27 cellular contexts compared by ENCODE assay signal in genomic region chr7:1894906-1895663, GRCh38.
DNase-seq lines count a peak whose midpoint lies in the region; ATAC-seq lines count a peak whose summit lies in the region.
"Had no signal": no experiment of that assay in that cellular context is flagged by ENCODE, and none has a peak within 500 bp of the region (broad histone marks: within the 10 kb centered on the region; RNA-seq: fewer than 3 reads in every experiment).

No MANE protein-coding gene starts in this region.

- H3K9me3 Mint-ChIP-seq in activated CD4-positive, alpha-beta T cell treated with anti-CD3 and anti-CD28 coated beads, Interleukin-2, amount 10 ng/mL, durations not matched to agents 7 days and 5 days: no peaks in the 10 kb centered on the region
- no peaks in the 10 kb centered on the region for H3K9me3 Mint-ChIP-seq in activated CD4-positive, alpha-beta T cell treated with anti-CD3 and anti-CD28 coated beads, Interleukin-2, amount 10 ng/mL, durations not matched to agents 24 days and 14 days
- H3K9me3 Mint-ChIP-seq in CD4-positive, alpha-beta memory T cell: no peaks in the 10 kb centered on the region
- no peaks in the 10 kb centered on the region for H3K9me3 Mint-ChIP-seq in effector memory CD8-positive, alpha-beta T cell
- H3K9me3 Mint-ChIP-seq: activated naive CD4-positive, alpha-beta T cell treated with anti-CD3 and anti-CD28 coated beads, Interleukin-2, amount 50 U/mL, for 24 hours; activated T-helper 2 cell treated with anti-CD3 and anti-CD28 coated beads, Interferon-gamma antibody, Interleukin-2, Interleukin-4, amounts not matched to agents 10 μg/mL and 5 μg/mL and 100 μg/mL, durations not matched to agents 14 hours and 24 hours and 36 hours; neural crest cell; stimulated activated memory B cell treated with anti-CD40 and anti-IgM and Interleukin-4, amounts not matched to agents 10 μg/mL and 1 μg/mL and 100 μg/mL, for 72 hours had no signal

- H3K27ac ChIP-seq in CD4-positive, alpha-beta memory T cell (ENCODE audit: low read depth, low read length): no peak overlapping the region
- peak overlapping the region; percentile 65 for H3K27ac ChIP-seq in skeletal muscle tissue (ENCODE audit: low read depth, low read length)
- H3K27ac ChIP-seq: brain microvascular endothelial cell had no signal

- H3K36me3 ChIP-seq in CD4-positive, alpha-beta memory T cell (ENCODE audit: insufficient read depth, low read length): peaks cover 24% of the 10 kb centered on the region
- H3K36me3 ChIP-seq in skeletal muscle tissue (ENCODE audit: control insufficient read depth in 3 of 3, insufficient read depth in 3 of 3, low read length in 3 of 3): peaks cover 0 to 4% (median 2%) of the 10 kb centered on the region in 3 donors
- H3K36me3 ChIP-seq: brain microvascular endothelial cell had no signal

- H3K27me3 Mint-ChIP-seq in activated CD4-positive, alpha-beta T cell treated with anti-CD3 and anti-CD28 coated beads, Interleukin-2, amount 10 ng/mL, durations not matched to agents 7 days and 5 days: no peaks in the 10 kb centered on the region
- H3K27me3 Mint-ChIP-seq in activated CD4-positive, alpha-beta T cell treated with anti-CD3 and anti-CD28 coated beads, Interleukin-2, amount 10 ng/mL, durations not matched to agents 24 days and 14 days: no peaks in the 10 kb centered on the region
- no peaks in the 10 kb centered on the region for H3K27me3 Mint-ChIP-seq in CD4-positive, alpha-beta memory T cell
- H3K27me3 Mint-ChIP-seq in effector memory CD8-positive, alpha-beta T cell: no peaks in the 10 kb centered on the region
- H3K27me3 Mint-ChIP-seq: activated naive CD4-positive, alpha-beta T cell treated with anti-CD3 and anti-CD28 coated beads, Interleukin-2, amount 50 U/mL, for 24 hours; stimulated activated memory B cell treated with anti-CD40 and anti-IgM and Interleukin-4, amounts not matched to agents 10 μg/mL and 1 μg/mL and 100 μg/mL, for 72 hours had no signal

- peak overlapping the region; percentile 13 for H3K27ac Mint-ChIP-seq in activated CD4-positive, alpha-beta T cell treated with anti-CD3 and anti-CD28 coated beads, Interleukin-2, amount 10 ng/mL, durations not matched to agents 7 days and 5 days
- no peak overlapping the region for H3K27ac Mint-ChIP-seq in activated CD4-positive, alpha-beta T cell treated with anti-CD3 and anti-CD28 coated beads, Interleukin-2, amount 10 ng/mL, durations not matched to agents 24 days and 14 days
- peak overlapping the region in 4 of 7 donors; percentile 41 to 69 (median 64) for H3K27ac Mint-ChIP-seq in CD4-positive, alpha-beta memory T cell
- H3K27ac Mint-ChIP-seq in effector memory CD8-positive, alpha-beta T cell: peak overlapping the region; percentile 71 to 82
- H3K27ac Mint-ChIP-seq: activated naive CD4-positive, alpha-beta T cell treated with anti-CD3 and anti-CD28 coated beads, Interleukin-2, amount 50 U/mL, for 24 hours; activated T-helper 2 cell treated with anti-CD3 and anti-CD28 coated beads, Interferon-gamma antibody, Interleukin-2, Interleukin-4, amounts not matched to agents 10 μg/mL and 5 μg/mL and 100 μg/mL, durations not matched to agents 14 hours and 24 hours and 36 hours; stimulated activated memory B cell treated with anti-CD40 and anti-IgM and Interleukin-4, amounts not matched to agents 10 μg/mL and 1 μg/mL and 100 μg/mL, for 72 hours had no signal

- DNase-seq in activated CD4-positive, alpha-beta T cell treated with anti-CD3 and anti-CD28 coated beads, Interleukin-2, amount 10 ng/mL, durations not matched to agents 7 days and 5 days: no peak
- no peak for DNase-seq in activated CD4-positive, alpha-beta T cell treated with anti-CD3 and anti-CD28 coated beads, Interleukin-2, amount 10 ng/mL, durations not matched to agents 24 days and 14 days
- peak in 1 of 5 donors; percentile 10 for DNase-seq in CD4-positive, alpha-beta memory T cell
- no peak for DNase-seq in effector memory CD8-positive, alpha-beta T cell
- no peak for DNase-seq in cortex of kidney (lab: John Stamatoyannopoulos, UW)
- DNase-seq: 8988T; activated CD4-positive, alpha-beta T cell treated with anti-CD3 and anti-CD28 coated beads for 4 hours; activated CD8-positive, alpha-beta memory T cell treated with anti-CD3 and anti-CD28 coated beads for 24 hours; activated T-cell treated with anti-CD3 and anti-CD28 coated beads for 4 hours; amniotic stem cell; brain microvascular endothelial cell; left colon; mesenchymal stem cell; NCI-H146; NCI-H2107; NCI-H345; T-helper 9 cell; trophoblast cell had no signal

- intact Hi-C loops in activated CD4-positive, alpha-beta T cell treated with anti-CD3 and anti-CD28 coated beads, Interleukin-2, amount 10 ng/mL, durations not matched to agents 24 days and 14 days (cut with micrococcal nuclease): no loop called here
- intact Hi-C loops in CD4-positive, alpha-beta memory T cell (cut with micrococcal nuclease): no loop called here

- no peak overlapping the region for H3K4me3 ChIP-seq in CD4-positive, alpha-beta memory T cell (ENCODE audit: low read length in 2 of 2)
- H3K4me3 ChIP-seq in skeletal muscle tissue (ENCODE audit: low read length in 3 of 3): no peak overlapping the region

- H3K9me3 ChIP-seq in CD4-positive, alpha-beta memory T cell (ENCODE audit: control insufficient read depth in 1 of 2, low read length in 2 of 2): no peaks in the 10 kb centered on the region
- no peaks in the 10 kb centered on the region for H3K9me3 ChIP-seq in skeletal muscle tissue (ENCODE audit: control insufficient read depth in 3 of 3, low read length in 3 of 3)

- CTCF ChIA-PET in activated CD4-positive, alpha-beta T cell treated with anti-CD3 and anti-CD28 coated beads, Interleukin-2, amount 10 ng/mL, durations not matched to agents 7 days and 5 days (lab: Charles Lee): no interaction called here
- CTCF ChIA-PET in CD4-positive, alpha-beta memory T cell (lab: Charles Lee; ENCODE audit: partially characterized antibody): no interaction called here

- H3K4me1 Mint-ChIP-seq in activated CD4-positive, alpha-beta T cell treated with anti-CD3 and anti-CD28 coated beads, Interleukin-2, amount 10 ng/mL, durations not matched to agents 7 days and 5 days: peaks cover 15% of the 10 kb centered on the region
- H3K4me1 Mint-ChIP-seq in activated CD4-positive, alpha-beta T cell treated with anti-CD3 and anti-CD28 coated beads, Interleukin-2, amount 10 ng/mL, durations not matched to agents 24 days and 14 days: peaks cover 5% of the 10 kb centered on the region
- H3K4me1 Mint-ChIP-seq in CD4-positive, alpha-beta memory T cell: peaks cover 6 to 40% (median 6%) of the 10 kb centered on the region in 4 donors
- H3K4me1 Mint-ChIP-seq in effector memory CD8-positive, alpha-beta T cell (ENCODE audit: low read depth in 2 of 2): peaks cover 32% of the 10 kb centered on the region in 2 donors
- H3K4me1 Mint-ChIP-seq: neural crest cell had no signal

- peaks cover 6% of the 10 kb centered on the region for H3K36me3 Mint-ChIP-seq in activated CD4-positive, alpha-beta T cell treated with anti-CD3 and anti-CD28 coated beads, Interleukin-2, amount 10 ng/mL, durations not matched to agents 7 days and 5 days (ENCODE audit: low read depth)
- H3K36me3 Mint-ChIP-seq in activated CD4-positive, alpha-beta T cell treated with anti-CD3 and anti-CD28 coated beads, Interleukin-2, amount 10 ng/mL, durations not matched to agents 24 days and 14 days (ENCODE audit: low read depth): peaks cover 6% of the 10 kb centered on the region
- peaks cover 15 to 34% of the 10 kb centered on the region in 2 donors for H3K36me3 Mint-ChIP-seq in CD4-positive, alpha-beta memory T cell
- peaks cover 14% of the 10 kb centered on the region for H3K36me3 Mint-ChIP-seq in effector memory CD8-positive, alpha-beta T cell (ENCODE audit: insufficient read depth)

- H3K4me3 Mint-ChIP-seq in activated CD4-positive, alpha-beta T cell treated with anti-CD3 and anti-CD28 coated beads, Interleukin-2, amount 10 ng/mL, durations not matched to agents 7 days and 5 days: no peak overlapping the region
- no peak overlapping the region for H3K4me3 Mint-ChIP-seq in activated CD4-positive, alpha-beta T cell treated with anti-CD3 and anti-CD28 coated beads, Interleukin-2, amount 10 ng/mL, durations not matched to agents 24 days and 14 days
- H3K4me3 Mint-ChIP-seq in CD4-positive, alpha-beta memory T cell: no peak overlapping the region
- H3K4me3 Mint-ChIP-seq in effector memory CD8-positive, alpha-beta T cell: no peak overlapping the region
- H3K4me3 Mint-ChIP-seq: activated naive CD4-positive, alpha-beta T cell treated with anti-CD3 and anti-CD28 coated beads, Interleukin-2, amount 50 U/mL, for 24 hours; neural crest cell; stimulated activated memory B cell treated with anti-CD40 and anti-IgM and Interleukin-4, amounts not matched to agents 10 μg/mL and 1 μg/mL and 100 μg/mL, for 72 hours had no signal

- peak overlapping the region in 1 of 3 donors; percentile 83 for H3K9ac ChIP-seq in skeletal muscle tissue (ENCODE audit: low read depth in 1 of 3, low read length in 3 of 3)

- no peaks in the 10 kb centered on the region for H3K4me1 ChIP-seq in CD4-positive, alpha-beta memory T cell (ENCODE audit: insufficient read depth, low read length)
- H3K4me1 ChIP-seq in skeletal muscle tissue (ENCODE audit: control insufficient read depth in 3 of 3, insufficient read depth in 3 of 3, low read length in 3 of 3): peaks cover 33 to 45% (median 45%) of the 10 kb centered on the region in 3 donors

- POLR2A ChIA-PET in activated CD4-positive, alpha-beta T cell treated with anti-CD3 and anti-CD28 coated beads, Interleukin-2, amount 10 ng/mL, durations not matched to agents 7 days and 5 days (lab: Charles Lee): no interaction called here
- POLR2A ChIA-PET in CD4-positive, alpha-beta memory T cell (lab: Charles Lee; ENCODE audit: partially characterized antibody): no interaction called here

- no peak for ATAC-seq in effector memory CD8-positive, alpha-beta T cell (replicated peaks)
- no peak for ATAC-seq in HG02852 (IDR thresholded peaks at IDR 0.05; ENCODE audit: unreplicated experiment)
- no peak for ATAC-seq in HG03175 (IDR thresholded peaks at IDR 0.05; ENCODE audit: unreplicated experiment)
- ATAC-seq: HepG2; left colon; Panc1; stimulated activated memory B cell treated with anti-CD40 and anti-IgM and Interleukin-4, amounts not matched to agents 10 μg/mL and 1 μg/mL and 100 μg/mL, for 72 hours had no signal

- no peaks in the 10 kb centered on the region for H3K27me3 ChIP-seq in CD4-positive, alpha-beta memory T cell (ENCODE audit: insufficient read depth, low read length)
- H3K27me3 ChIP-seq in skeletal muscle tissue (ENCODE audit: control insufficient read depth in 3 of 3, insufficient read depth in 3 of 3, low read length in 3 of 3): no peaks in the 10 kb centered on the region
- H3K27me3 ChIP-seq: brain microvascular endothelial cell had no signal
